18 cellular contexts compared by ENCODE assay signal in the genomic region with DNA sequence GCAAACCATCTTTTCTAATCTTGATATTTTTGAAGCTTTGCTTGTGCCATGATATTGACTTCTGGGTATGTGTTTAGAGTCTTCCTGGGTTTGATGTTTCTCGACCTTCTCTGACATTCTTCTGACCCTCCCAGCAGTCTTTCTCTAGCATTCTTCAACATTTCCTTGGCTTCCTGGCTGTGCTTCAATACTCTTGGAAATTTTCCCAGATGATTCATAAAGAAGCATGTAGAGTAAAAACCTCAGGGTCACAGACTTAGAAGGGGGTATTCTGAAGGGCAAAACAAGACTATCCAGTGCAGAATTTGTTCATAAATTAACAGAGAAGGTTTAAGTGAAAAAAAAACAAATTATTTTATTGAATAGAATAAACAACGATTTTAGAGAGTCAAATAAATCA.
DNase-seq lines count a peak whose midpoint lies in the region; ATAC-seq, FAIRE-seq and TF ChIP-seq lines count a peak whose summit lies in the region.
"Had no signal": no experiment of that assay in that cellular context is flagged by ENCODE, and none has a peak within 500 bp of the region (broad histone marks: within the 10 kb centered on the region; RNA-seq: fewer than 3 reads in every experiment).

No MANE protein-coding gene starts in this region.

- FAIRE-seq in endometrium (lab: Jason Lieb, UNC): peak; percentile 85
- FAIRE-seq: GM12891 had no signal

- ATAC-seq in HG03280 (IDR thresholded peaks at IDR 0.05; ENCODE audit: unreplicated experiment) (no peak), left lobe of liver (no peak), GM21576 (IDR thresholded peaks at IDR 0.05; ENCODE audit: unreplicated experiment) (no peak)
- no peak for ATAC-seq in stimulated activated naive CD8-positive, alpha-beta T cell treated with anti-CD3 and anti-CD28 coated beads, Interleukin-15, amount 100 ng/mL, for 72 hours
- ATAC-seq: GM23338 had no signal

- DNase-seq in AG04450 (ENCODE audit: low read depth, low spot score) (peak; percentile 34), NCI-H69 (lab: John Stamatoyannopoulos, UW) (peak; percentile 22), medulla oblongata (ENCODE audit: extremely low spot score) (peak; percentile 9), left lobe of liver (ENCODE audit: low spot score) (no peak)
- DNase-seq in stimulated activated naive CD8-positive, alpha-beta T cell treated with anti-CD3 and anti-CD28 coated beads, Interleukin-15, amount 100 ng/mL, for 72 hours: no peak
- DNase-seq: activated naive CD4-positive, alpha-beta T cell treated with anti-CD3 and anti-CD28 coated beads, Interleukin-2, amount 10 ng/mL, durations not matched to agents 7 days and 5 days; dermis blood vessel endothelial cell; DMS79 treated with DMSO at 0.1 percent for 48 hours; head of caudate nucleus; MV-4-11; NCI-H526; occipital lobe had no signal

- H3K9me3 Mint-ChIP-seq in stimulated activated naive CD8-positive, alpha-beta T cell treated with anti-CD3 and anti-CD28 coated beads, Interleukin-15, amount 100 ng/mL, for 72 hours: peaks cover 15 to 25% of the 10 kb centered on the region in 2 donors

- TF ChIP-seq CTCF in AG04450 (IDR thresholded peaks at IDR 0.05; ENCODE audit: low read depth, low read length): no peak

- CTCF ChIA-PET in AG04450 (lab: Charles Lee): interaction anchor here (0.7 kb wide), 1 partner anchor 96 kb away, joined by 3 read pairs; no protein-coding TSS in a partner anchor

- POLR2A ChIA-PET in AG04450 (lab: Yijun Ruan, JAX): no interaction called here

- no peak overlapping the region for H3K4me3 Mint-ChIP-seq in stimulated activated naive CD8-positive, alpha-beta T cell treated with anti-CD3 and anti-CD28 coated beads, Interleukin-15, amount 100 ng/mL, for 72 hours
- H3K4me3 Mint-ChIP-seq: activated naive CD4-positive, alpha-beta T cell treated with anti-CD3 and anti-CD28 coated beads, Interleukin-2, amount 10 ng/mL, durations not matched to agents 7 days and 5 days; GM23338 had no signal

- H3K27me3 ChIP-seq in AG04450 (ENCODE audit: control insufficient read depth, insufficient read depth, low read length): no peaks in the 10 kb centered on the region

- no peaks in the 10 kb centered on the region for H3K4me1 Mint-ChIP-seq in stimulated activated naive CD8-positive, alpha-beta T cell treated with anti-CD3 and anti-CD28 coated beads, Interleukin-15, amount 100 ng/mL, for 72 hours
- H3K4me1 Mint-ChIP-seq: activated naive CD4-positive, alpha-beta T cell treated with anti-CD3 and anti-CD28 coated beads, Interleukin-2, amount 10 ng/mL, durations not matched to agents 7 days and 5 days; GM23338 had no signal

- no peaks in the 10 kb centered on the region for H3K9me3 ChIP-seq in AG04450 (ENCODE audit: control insufficient read depth, insufficient read depth, low read length)

- no peaks in the 10 kb centered on the region for H3K27me3 Mint-ChIP-seq in stimulated activated naive CD8-positive, alpha-beta T cell treated with anti-CD3 and anti-CD28 coated beads, Interleukin-15, amount 100 ng/mL, for 72 hours
- H3K27me3 Mint-ChIP-seq: activated naive CD4-positive, alpha-beta T cell treated with anti-CD3 and anti-CD28 coated beads, Interleukin-2, amount 10 ng/mL, durations not matched to agents 7 days and 5 days had no signal

- H3K4me3 ChIP-seq in AG04450 (ENCODE audit: low read depth, low read length): no peak overlapping the region
- H3K4me3 ChIP-seq: GM23338, lung had no signal

- no peak overlapping the region for H3K27ac Mint-ChIP-seq in stimulated activated naive CD8-positive, alpha-beta T cell treated with anti-CD3 and anti-CD28 coated beads, Interleukin-15, amount 100 ng/mL, for 72 hours
- H3K27ac Mint-ChIP-seq: activated naive CD4-positive, alpha-beta T cell treated with anti-CD3 and anti-CD28 coated beads, Interleukin-2, amount 10 ng/mL, durations not matched to agents 7 days and 5 days; GM23338 had no signal

- H3K27ac ChIP-seq in AG04450 (ENCODE audit: low read depth, low read length): no peak overlapping the region

Comparison
In these comparisons a context has a peak if more than half of its experiments do, and no peak if none do; other contexts are left out.
1. DNase-seq: peak in AG04450 (single experiment), NCI-H69 (single experiment) and medulla oblongata (single experiment); none in left lobe of liver (single experiment) and stimulated activated naive CD8-positive, alpha-beta T cell treated with anti-CD3 and anti-CD28 coated beads, Interleukin-15, amount 100 ng/mL, for 72 hours (0 of 2).